11 cellular contexts compared by ENCODE assay signal in genomic region chr3:15610083-15610482, GRCh38. TPM values are rescaled to one million over a fixed set of nuclear protein-coding genes. Genes with fewer than 3 reads are reported as not detected.
DNase-seq lines count a peak whose midpoint lies in the region; ATAC-seq and TF ChIP-seq lines count a peak whose summit lies in the region.
"Had no signal": no experiment of that assay in that cellular context is flagged by ENCODE, and none has a peak within 500 bp of the region (broad histone marks: within the 10 kb centered on the region; RNA-seq: fewer than 3 reads in every experiment).

No MANE protein-coding gene starts in this region.

- intact Hi-C loops in left ventricle myocardium inferior (cut with micrococcal nuclease) = no loop called here

- no peaks in the 10 kb centered on the region for H3K9me3 ChIP-seq in left ventricle myocardium inferior (replicated peaks)
- H3K9me3 ChIP-seq in right atrium auricular region = no peaks in the 10 kb centered on the region
- H3K9me3 ChIP-seq in SK-N-SH = no peaks in the 10 kb centered on the region

- WGBS in SK-N-SH (ENCODE audit: low lambda C conversion rate) = 83% methylated on average over 3 of the region's 3 CpGs

- peaks cover 11% of the 10 kb centered on the region for H3F3A ChIP-seq in SK-N-SH (replicated peaks; ENCODE audit: insufficient read depth)

- no peaks in the 10 kb centered on the region for H3K9me2 ChIP-seq in SK-N-SH

- H3K36me3 ChIP-seq in left ventricle myocardium inferior (no peaks in the 10 kb centered on the region), right atrium auricular region (no peaks in the 10 kb centered on the region), SK-N-SH (replicated peaks in 1 of 2; ENCODE audit: control insufficient read depth in 1 of 2, insufficient read depth in 2 of 2, low read length in 1 of 2) (no peaks in the 10 kb centered on the region)

- peaks cover 34% of the 10 kb centered on the region for H3K4me1 ChIP-seq in left ventricle myocardium inferior
- peaks cover 0 to 15% of the 10 kb centered on the region in 2 donors for H3K4me1 ChIP-seq in right atrium auricular region
- no peaks in the 10 kb centered on the region; a peak in 1 of 4 replicates for H3K4me1 ChIP-seq in SK-N-SH (ENCODE audit: control insufficient read depth in 1 of 2, insufficient read depth in 2 of 2, low read depth in 1 of 2, low read length in 1 of 2)

- POLR2A ChIA-PET in SK-N-SH (lab: Yijun Ruan, JAX) = no interaction called here

- TF ChIP-seq CTCF in left ventricle myocardium inferior (IDR thresholded peaks at IDR 0.05; ENCODE audit: borderline replicate concordance) (no peak), right atrium auricular region (IDR thresholded peaks at IDR 0.05) (no peak), SK-N-SH (IDR thresholded peaks at IDR 0.05) (no peak)

- H4K20me1 ChIP-seq in SK-N-SH (ENCODE audit: insufficient read depth) = no peaks in the 10 kb centered on the region

- H3K79me2 ChIP-seq in SK-N-SH (ENCODE audit: insufficient read depth) = no peaks in the 10 kb centered on the region

- TF ChIP-seq EP300 in SK-N-SH (IDR thresholded peaks at IDR 0.05; ENCODE audit: borderline replicate concordance in 1 of 2, low read depth in 1 of 2, low read length in 1 of 2) = no peak

- TF ChIP-seq RAD21 in SK-N-SH (IDR thresholded peaks at IDR 0.05; ENCODE audit: low read length) = no peak

- H3K27ac ChIP-seq in left ventricle myocardium inferior (replicated peaks) (peak overlapping the region; percentile 37), right atrium auricular region (no peak overlapping the region), SK-N-SH (ENCODE audit: low read depth in 2 of 2, low read length in 1 of 2) (no peak overlapping the region)

- ATAC-seq in GM19324 (IDR thresholded peaks at IDR 0.05; ENCODE audit: low FRiP score, unreplicated experiment) = no peak
- ATAC-seq: GM12878 had no signal

- DNase-seq in left ventricle myocardium inferior = no peak
- DNase-seq in right atrium auricular region (ENCODE audit: low spot score) = no peak
- DNase-seq in SK-N-SH = no peak
- peak; percentile 43 for DNase-seq in hepatic stellate cell (ENCODE audit: low spot score)
- DNase-seq in globus pallidus (ENCODE audit: low spot score) = no peak
- no peak for DNase-seq in NCI-H2196 treated with DMSO at 0.1 percent for 48 hours (lab: John Stamatoyannopoulos, UW; ENCODE audit: unreplicated experiment)
- no peak for DNase-seq in KG1 (lab: John Stamatoyannopoulos, UW)
- DNase-seq: cortex of kidney, NCI-H1436 treated with DMSO at 0.1 percent for 48 hours had no signal

- H2AFZ ChIP-seq in SK-N-SH (ENCODE audit: low read depth) = no peak overlapping the region

- H3K4me2 ChIP-seq in SK-N-SH = no peak overlapping the region

- CTCF ChIA-PET in SK-N-SH (lab: Yijun Ruan, JAX) = interaction anchor here (2.2 kb wide), 1 partner anchor 21 kb away, joined by 5 read pairs; no protein-coding TSS in a partner anchor

- H3K27me3 ChIP-seq in left ventricle myocardium inferior (ENCODE audit: low read depth) = no peaks in the 10 kb centered on the region
- no peaks in the 10 kb centered on the region for H3K27me3 ChIP-seq in right atrium auricular region
- no peaks in the 10 kb centered on the region for H3K27me3 ChIP-seq in SK-N-SH (ENCODE audit: insufficient read depth)

- H3K4me3 ChIP-seq in left ventricle myocardium inferior (no peak overlapping the region), right atrium auricular region (no peak overlapping the region), SK-N-SH (ENCODE audit: low read depth in 2 of 2, low read length in 1 of 2) (no peak overlapping the region)
- H3K4me3 ChIP-seq: GM12878 had no signal

- H3K9ac ChIP-seq in SK-N-SH = no peak overlapping the region

TF ChIP-seq in SK-N-SH, 30 proteins besides CTCF, POLR2A, EP300 and RAD21:
- TF ChIP-seq POLR2AphosphoS5 (IDR thresholded peaks at IDR 0.05; ENCODE audit: low read depth, low read length) = no peak
- TF ChIP-seq JUND (IDR thresholded peaks at IDR 0.05) = 0 out of 2 replicates have a peak, but pooled peaks have one; percentile 15
- TF ChIP-seq, protein P1, sequence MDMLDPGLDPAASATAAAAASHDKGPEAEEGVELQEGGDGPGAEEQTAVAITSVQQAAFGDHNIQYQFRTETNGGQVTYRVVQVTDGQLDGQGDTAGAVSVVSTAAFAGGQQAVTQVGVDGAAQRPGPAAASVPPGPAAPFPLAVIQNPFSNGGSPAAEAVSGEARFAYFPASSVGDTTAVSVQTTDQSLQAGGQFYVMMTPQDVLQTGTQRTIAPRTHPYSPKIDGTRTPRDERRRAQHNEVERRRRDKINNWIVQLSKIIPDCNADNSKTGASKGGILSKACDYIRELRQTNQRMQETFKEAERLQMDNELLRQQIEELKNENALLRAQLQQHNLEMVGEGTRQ (IDR thresholded peaks at IDR 0.05; ENCODE audit: borderline replicate concordance, low read depth, low read length) = no peak
- TF ChIP-seq TAF1 (IDR thresholded peaks at IDR 0.05; ENCODE audit: borderline replicate concordance, low read depth, low read length) = no peak
- no peak for TF ChIP-seq YY1 (IDR thresholded peaks at IDR 0.05; ENCODE audit: low read depth)
- no peak for TF ChIP-seq ZBTB33 (IDR thresholded peaks at IDR 0.05; ENCODE audit: borderline replicate concordance, low read depth)
- no peak for TF ChIP-seq GABPA (IDR thresholded peaks at IDR 0.05; ENCODE audit: low read depth)
- TF ChIP-seq FOXM1 (IDR thresholded peaks at IDR 0.05; ENCODE audit: low read depth) = no peak
- TF ChIP-seq TCF12 (IDR thresholded peaks at IDR 0.05) = peak; percentile 27; the same call in 1 of the 2 replicates
- TF ChIP-seq, protein P2, sequence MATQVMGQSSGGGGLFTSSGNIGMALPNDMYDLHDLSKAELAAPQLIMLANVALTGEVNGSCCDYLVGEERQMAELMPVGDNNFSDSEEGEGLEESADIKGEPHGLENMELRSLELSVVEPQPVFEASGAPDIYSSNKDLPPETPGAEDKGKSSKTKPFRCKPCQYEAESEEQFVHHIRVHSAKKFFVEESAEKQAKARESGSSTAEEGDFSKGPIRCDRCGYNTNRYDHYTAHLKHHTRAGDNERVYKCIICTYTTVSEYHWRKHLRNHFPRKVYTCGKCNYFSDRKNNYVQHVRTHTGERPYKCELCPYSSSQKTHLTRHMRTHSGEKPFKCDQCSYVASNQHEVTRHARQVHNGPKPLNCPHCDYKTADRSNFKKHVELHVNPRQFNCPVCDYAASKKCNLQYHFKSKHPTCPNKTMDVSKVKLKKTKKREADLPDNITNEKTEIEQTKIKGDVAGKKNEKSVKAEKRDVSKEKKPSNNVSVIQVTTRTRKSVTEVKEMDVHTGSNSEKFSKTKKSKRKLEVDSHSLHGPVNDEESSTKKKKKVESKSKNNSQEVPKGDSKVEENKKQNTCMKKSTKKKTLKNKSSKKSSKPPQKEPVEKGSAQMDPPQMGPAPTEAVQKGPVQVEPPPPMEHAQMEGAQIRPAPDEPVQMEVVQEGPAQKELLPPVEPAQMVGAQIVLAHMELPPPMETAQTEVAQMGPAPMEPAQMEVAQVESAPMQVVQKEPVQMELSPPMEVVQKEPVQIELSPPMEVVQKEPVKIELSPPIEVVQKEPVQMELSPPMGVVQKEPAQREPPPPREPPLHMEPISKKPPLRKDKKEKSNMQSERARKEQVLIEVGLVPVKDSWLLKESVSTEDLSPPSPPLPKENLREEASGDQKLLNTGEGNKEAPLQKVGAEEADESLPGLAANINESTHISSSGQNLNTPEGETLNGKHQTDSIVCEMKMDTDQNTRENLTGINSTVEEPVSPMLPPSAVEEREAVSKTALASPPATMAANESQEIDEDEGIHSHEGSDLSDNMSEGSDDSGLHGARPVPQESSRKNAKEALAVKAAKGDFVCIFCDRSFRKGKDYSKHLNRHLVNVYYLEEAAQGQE (IDR thresholded peaks at IDR 0.05; ENCODE audit: low read depth, low read length) = no peak
- peak; percentile 47; the same call in 1 of the 2 replicates for TF ChIP-seq FOSL2 (IDR thresholded peaks at IDR 0.05; ENCODE audit: borderline replicate concordance, low read depth)

RNA-seq across cellular contexts. Expression of gene BTD, which starts 8.5 kb away (rescaled TPM):
- total RNA-seq in left ventricle myocardium inferior (9.2 TPM), right atrium auricular region (10 to 100 TPM; 10.3 to 16.2 TPM)
- polyA plus RNA-seq in SK-N-SH (2012; rRNA removed) = 23.6 and 32.5 TPM in 2 replicates
- 19.0 and 24.4 TPM in 2 replicates for polyA plus RNA-seq in SK-N-SH (2012; cell fraction: cytosol; rRNA removed)
- polyA plus RNA-seq in SK-N-SH (2012; cell fraction: nucleus; rRNA removed) = 20.3 and 28.3 TPM in 2 replicates

RNA-seq across cellular contexts. Expression of gene HACL1, which starts 8.7 kb away (rescaled TPM):
- total RNA-seq in left ventricle myocardium inferior (14.9 TPM), right atrium auricular region (10 to 100 TPM; 12.3 to 13.2 TPM)
- 15.1 and 23.0 TPM in 2 replicates for polyA plus RNA-seq in SK-N-SH (2012; rRNA removed)
- 16.9 and 17.0 TPM in 2 replicates for polyA plus RNA-seq in SK-N-SH (2012; cell fraction: cytosol; rRNA removed)
- polyA plus RNA-seq in SK-N-SH (2012; cell fraction: nucleus; rRNA removed) = 25.0 and 29.8 TPM in 2 replicates
